Comparison of ENCODE assay signal across 9 cellular contexts in the genomic region with DNA sequence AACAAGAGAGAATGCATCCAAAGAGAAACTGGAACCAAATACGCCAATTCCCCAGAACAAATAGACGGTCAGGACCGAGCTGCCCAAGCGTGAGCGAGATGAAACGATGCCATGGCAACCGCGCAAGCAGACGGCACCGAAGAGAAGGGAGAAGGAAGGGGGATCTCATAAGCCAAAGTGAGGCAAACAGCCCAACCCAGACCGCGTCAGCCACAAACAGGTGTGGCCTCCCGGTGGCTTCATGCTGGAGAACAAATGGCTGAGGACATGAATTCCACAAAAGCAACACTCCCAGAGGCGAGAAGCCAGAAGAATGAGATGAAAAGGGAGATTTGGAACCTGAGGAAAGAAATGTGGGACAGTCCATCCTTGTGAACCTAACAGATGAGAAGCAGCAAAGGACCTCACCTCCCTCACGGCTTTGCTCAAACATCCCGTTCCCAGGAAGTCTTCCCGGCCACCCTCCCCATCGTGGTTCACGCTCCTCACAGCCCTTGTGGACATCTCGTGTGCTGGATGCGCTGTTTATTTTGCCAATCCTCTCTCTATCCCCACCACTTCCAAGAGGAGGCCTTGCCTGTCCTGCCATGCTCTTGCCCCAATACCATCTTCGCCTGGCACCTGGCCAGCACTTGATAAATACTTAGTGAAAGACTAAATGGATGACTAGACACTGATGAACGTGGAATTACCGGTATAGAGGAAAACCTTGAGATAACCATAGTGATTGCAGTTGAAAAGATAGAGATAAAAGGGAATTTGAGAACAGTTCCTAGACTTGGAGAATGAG.
DNase-seq lines count a peak whose midpoint lies in the region; ATAC-seq and TF ChIP-seq lines count a peak whose summit lies in the region.
"Had no signal": no experiment of that assay in that cellular context is flagged by ENCODE, and none has a peak within 500 bp of the region (broad histone marks: within the 10 kb centered on the region; RNA-seq: fewer than 3 reads in every experiment).

No MANE protein-coding gene starts in this region.

- H3K9me3 Mint-ChIP-seq in immature natural killer cell = no peaks in the 10 kb centered on the region
- H3K9me3 Mint-ChIP-seq: activated T-helper 2 cell treated with anti-CD3 and anti-CD28 coated beads, Interferon-gamma antibody, Interleukin-2, Interleukin-4, amounts not matched to agents 10 μg/mL and 5 μg/mL and 100 μg/mL, durations not matched to agents 14 hours and 24 hours and 36 hours had no signal

- H3K79me1 ChIP-seq in IMR-90 (ENCODE audit: low read depth in 1 of 2, low read length in 2 of 2) = no peaks in the 10 kb centered on the region

- no peak overlapping the region for H3K14ac ChIP-seq in IMR-90 (replicated peaks; ENCODE audit: low read depth, low read length)

- H3K23ac ChIP-seq in IMR-90 (ENCODE audit: low read depth, low read length) = no peak overlapping the region

- peak overlapping the region in 3 of 5 donors; percentile 33 to 54 (median 48) for H3K4me3 Mint-ChIP-seq in immature natural killer cell

- H3K4me1 Mint-ChIP-seq in immature natural killer cell = peaks cover 3 to 5% of the 10 kb centered on the region in 2 donors

- H3K4ac ChIP-seq in IMR-90 (ENCODE audit: low read depth, low read length) = no peak overlapping the region

- H2AFZ ChIP-seq in IMR-90 (replicated peaks; ENCODE audit: low read length, poor library complexity) = peak overlapping the region; percentile 18

- TF ChIP-seq CTCF in IMR-90 (conservative IDR thresholded peaks at IDR 0.05; ENCODE audit: low read depth, low read length) = no peak

- CTCF ChIA-PET in IMR-90 (lab: Yijun Ruan, JAX) (no interaction called here), HEK293T (lab: Yijun Ruan, JAX) (interaction anchor here (0.5 kb wide), 1 partner anchor 40 kb away, joined by 3 read pairs; no protein-coding TSS in a partner anchor)

- H4K5ac ChIP-seq in IMR-90 (ENCODE audit: low read depth, low read length) = no peak overlapping the region

- H3K9me3 ChIP-seq in IMR-90 (ENCODE audit: control insufficient read depth, insufficient read depth, low read length) = peaks cover 6% of the 10 kb centered on the region; the same call in 1 of the 2 replicates

- no peak overlapping the region for H2BK15ac ChIP-seq in IMR-90 (ENCODE audit: low read depth, low read length)

- peaks cover 3% of the 10 kb centered on the region for H3K4me1 ChIP-seq in IMR-90 (ENCODE audit: control insufficient read depth, insufficient read depth, low read length)

- H3K9ac ChIP-seq in IMR-90 (ENCODE audit: low read depth, low read length) = no peak overlapping the region

- H3K4me3 ChIP-seq in IMR-90 (ENCODE audit: insufficient read depth, low read depth, low read length) = peak overlapping the region; percentile 18; the same call in 1 of the 2 replicates

- peak overlapping the region; percentile 20; the same call in 1 of the 2 replicates for H3K4me2 ChIP-seq in IMR-90 (ENCODE audit: low read depth, low read length)

- dilution Hi-C loops in IMR-90 (cut with HindIII; ENCODE audit: low sequenced_read_pairs, unreplicated experiment) = no loop called here

- H3K9me1 ChIP-seq in IMR-90 (ENCODE audit: insufficient read depth, low read length) = no peaks in the 10 kb centered on the region

- no peak overlapping the region for H4K8ac ChIP-seq in IMR-90 (ENCODE audit: low read depth in 2 of 2, low read length in 2 of 2)

- H3K56ac ChIP-seq in IMR-90 (ENCODE audit: extremely low read depth, insufficient read depth, low read length) = no peak overlapping the region

- H2BK120ac ChIP-seq in IMR-90 (ENCODE audit: low read depth, low read length) = no peak overlapping the region

- in situ Hi-C loops in IMR-90 (cut with MboI; ENCODE audit: low sequenced_read_pairs) = no loop called here

- H4K91ac ChIP-seq in IMR-90 (ENCODE audit: insufficient read depth, low read depth, low read length) = no peak overlapping the region

- POLR2A ChIA-PET in IMR-90 (lab: Charles Lee; ENCODE audit: unreplicated experiment) = no interaction called here
- POLR2A ChIA-PET in HEK293T (lab: Yijun Ruan, JAX) = no interaction called here

- H3K18ac ChIP-seq in IMR-90 (ENCODE audit: low read depth, low read length) = no peak overlapping the region

- H2BK20ac ChIP-seq in IMR-90 (ENCODE audit: low read depth, low read length) = no peak overlapping the region

- peak; percentile 45 for DNase-seq in AG08396 (ENCODE audit: low spot score)
- DNase-seq in IMR-90 = peak; percentile 11
- peak; percentile 75 to 80 for DNase-seq in SHP77 (lab: John Stamatoyannopoulos, UW)
- DNase-seq in immature natural killer cell = no peak
- DNase-seq in HEK293T (ENCODE audit: extremely low spot score) = no peak
- no peak for DNase-seq in activated T-cell treated with anti-CD3 and anti-CD28 coated beads, Interleukin-2, amount 50 U/mL, for 1 hour
- no peak for DNase-seq in SKM-1 (lab: John Stamatoyannopoulos, UW; ENCODE audit: unreplicated experiment)
- no peak for DNase-seq in GOT3 (lab: John Stamatoyannopoulos, UW)

- intact Hi-C loops in IMR-90 (cut with micrococcal nuclease) = no loop called here

- H3K27me3 ChIP-seq in IMR-90 (ENCODE audit: control insufficient read depth, insufficient read depth, low read length) = peaks cover 10% of the 10 kb centered on the region

- peaks cover 5 to 10% (median 9%) of the 10 kb centered on the region in 3 donors for H3K27me3 Mint-ChIP-seq in immature natural killer cell (ENCODE audit: low read depth in 3 of 3)

- no peaks in the 10 kb centered on the region for H3K36me3 ChIP-seq in IMR-90 (ENCODE audit: control insufficient read depth, insufficient read depth, low read length)

- H2AK5ac ChIP-seq in IMR-90 (ENCODE audit: low read depth, low read length) = no peak overlapping the region

- no peak for TF ChIP-seq POLR2A in IMR-90 (IDR thresholded peaks at IDR 0.05; ENCODE audit: low read depth, low read length)

- no peak for TF ChIP-seq RAD21 in IMR-90 (IDR thresholded peaks at IDR 0.05; ENCODE audit: low read length)

- no peak overlapping the region for H3K27ac ChIP-seq in IMR-90 (ENCODE audit: insufficient read depth, low read length)

- ATAC-seq in IMR-90 (ENCODE audit: low read depth) = peak; percentile 51

- 70% methylated on average over 7 of the region's 24 CpGs; no CpG with 5 or more reads in 1 of the 2 experiments for WGBS in IMR-90 (ENCODE audit: extremely low coverage in 2 of 2, insufficient read length in 1 of 2), 2 experiments

- no peak overlapping the region for H2BK5ac ChIP-seq in IMR-90 (ENCODE audit: low read depth, low read length, poor library complexity, severe bottlenecking)

- BruUV-seq in IMR-90 (replicated peaks; lab: Mats Ljungman, UMichigan) = no TSS peak

- peak overlapping the region in 2 of 6 donors; percentile 24 to 30 for H3K27ac Mint-ChIP-seq in immature natural killer cell
- H3K27ac Mint-ChIP-seq: activated T-helper 2 cell treated with anti-CD3 and anti-CD28 coated beads, Interferon-gamma antibody, Interleukin-2, Interleukin-4, amounts not matched to agents 10 μg/mL and 5 μg/mL and 100 μg/mL, durations not matched to agents 14 hours and 24 hours and 36 hours had no signal

- no peaks in the 10 kb centered on the region for H4K20me1 ChIP-seq in IMR-90 (ENCODE audit: insufficient read depth, low read length)

- H2AK9ac ChIP-seq in IMR-90 (replicated peaks; ENCODE audit: low read depth, low read length, poor library complexity) = no peak overlapping the region

- peaks cover 0 to 8% (median 0%) of the 10 kb centered on the region in 3 donors for H3K36me3 Mint-ChIP-seq in immature natural killer cell

TF ChIP-seq in IMR-90, 13 proteins besides CTCF, POLR2A, EP300 and RAD21:
- TF ChIP-seq, protein P1, sequence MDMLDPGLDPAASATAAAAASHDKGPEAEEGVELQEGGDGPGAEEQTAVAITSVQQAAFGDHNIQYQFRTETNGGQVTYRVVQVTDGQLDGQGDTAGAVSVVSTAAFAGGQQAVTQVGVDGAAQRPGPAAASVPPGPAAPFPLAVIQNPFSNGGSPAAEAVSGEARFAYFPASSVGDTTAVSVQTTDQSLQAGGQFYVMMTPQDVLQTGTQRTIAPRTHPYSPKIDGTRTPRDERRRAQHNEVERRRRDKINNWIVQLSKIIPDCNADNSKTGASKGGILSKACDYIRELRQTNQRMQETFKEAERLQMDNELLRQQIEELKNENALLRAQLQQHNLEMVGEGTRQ (IDR thresholded peaks at IDR 0.05; ENCODE audit: low read depth, low read length) = no peak
- TF ChIP-seq SMC3 (IDR thresholded peaks at IDR 0.05; ENCODE audit: low read depth, low read length) (no peak), RFX5 (IDR thresholded peaks at IDR 0.05; ENCODE audit: low read depth, low read length) (no peak)

TF ChIP-seq in HEK293T, 16 proteins besides CTCF, POLR2A, EP300 and RAD21:
- TF ChIP-seq L3MBTL2 (conservative IDR thresholded peaks at IDR 0.05) (no peak), SUZ12 (IDR thresholded peaks at IDR 0.05) (no peak), ARNT (IDR thresholded peaks at IDR 0.05) (no peak), FOXK2 (IDR thresholded peaks at IDR 0.05) (no peak), NFRKB (IDR thresholded peaks at IDR 0.05) (no peak), LEF1 (IDR thresholded peaks at IDR 0.05; ENCODE audit: borderline replicate concordance) (no peak), SP1 (IDR thresholded peaks at IDR 0.05) (no peak), ZNF384 (IDR thresholded peaks at IDR 0.05) (no peak), FOXM1 (IDR thresholded peaks at IDR 0.05; ENCODE audit: borderline replicate concordance) (no peak), HDGF (IDR thresholded peaks at IDR 0.05; ENCODE audit: borderline replicate concordance) (no peak)
- TF ChIP-seq, protein P2, sequence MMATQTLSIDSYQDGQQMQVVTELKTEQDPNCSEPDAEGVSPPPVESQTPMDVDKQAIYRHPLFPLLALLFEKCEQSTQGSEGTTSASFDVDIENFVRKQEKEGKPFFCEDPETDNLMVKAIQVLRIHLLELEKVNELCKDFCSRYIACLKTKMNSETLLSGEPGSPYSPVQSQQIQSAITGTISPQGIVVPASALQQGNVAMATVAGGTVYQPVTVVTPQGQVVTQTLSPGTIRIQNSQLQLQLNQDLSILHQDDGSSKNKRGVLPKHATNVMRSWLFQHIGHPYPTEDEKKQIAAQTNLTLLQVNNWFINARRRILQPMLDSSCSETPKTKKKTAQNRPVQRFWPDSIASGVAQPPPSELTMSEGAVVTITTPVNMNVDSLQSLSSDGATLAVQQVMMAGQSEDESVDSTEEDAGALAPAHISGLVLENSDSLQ (IDR thresholded peaks at IDR 0.05) = no peak
TF ChIP-seq in HEK293T: peak in this region for 0.

Comparison
In these comparisons a context has a peak if more than half of its experiments do, and no peak if none do; other contexts are left out.
1. DNase-seq: peak in AG08396 (single experiment), IMR-90 (single experiment) and SHP77 (2 of 2); none in immature natural killer cell (0 of 3), HEK293T (single experiment), activated T-cell treated with anti-CD3 and anti-CD28 coated beads, Interleukin-2, amount 50 U/mL, for 1 hour (single experiment), SKM-1 (single experiment) and GOT3 (single experiment).